Comparison of ENCODE assay signal across 1 cellular context in genomic region chr11:111309516-111309915, GRCh38.
A peak's percentile ranks its signal among the peaks of the same experiment; 100 is the strongest.
TF ChIP-seq lines count a peak whose summit lies in the region.

No MANE protein-coding gene starts in this region.

TF ChIP-seq in HepG2, 621 proteins besides CTCF, POLR2A, EP300 and RAD21 (continued from another document and continues in another):
- TF ChIP-seq AHDC1 (CRISPR knock-in tag; IDR thresholded peaks at IDR 0.05; ENCODE audit: borderline replicate concordance): peak; percentile 42; the same call in 1 of the 2 replicates
- TF ChIP-seq USF2 (IDR thresholded peaks at IDR 0.05; ENCODE audit: low read depth, low read length): no peak
- TF ChIP-seq USF2 (CRISPR knock-in tag; IDR thresholded peaks at IDR 0.05; ENCODE audit: borderline replicate concordance): no peak
- TF ChIP-seq, protein P1, sequence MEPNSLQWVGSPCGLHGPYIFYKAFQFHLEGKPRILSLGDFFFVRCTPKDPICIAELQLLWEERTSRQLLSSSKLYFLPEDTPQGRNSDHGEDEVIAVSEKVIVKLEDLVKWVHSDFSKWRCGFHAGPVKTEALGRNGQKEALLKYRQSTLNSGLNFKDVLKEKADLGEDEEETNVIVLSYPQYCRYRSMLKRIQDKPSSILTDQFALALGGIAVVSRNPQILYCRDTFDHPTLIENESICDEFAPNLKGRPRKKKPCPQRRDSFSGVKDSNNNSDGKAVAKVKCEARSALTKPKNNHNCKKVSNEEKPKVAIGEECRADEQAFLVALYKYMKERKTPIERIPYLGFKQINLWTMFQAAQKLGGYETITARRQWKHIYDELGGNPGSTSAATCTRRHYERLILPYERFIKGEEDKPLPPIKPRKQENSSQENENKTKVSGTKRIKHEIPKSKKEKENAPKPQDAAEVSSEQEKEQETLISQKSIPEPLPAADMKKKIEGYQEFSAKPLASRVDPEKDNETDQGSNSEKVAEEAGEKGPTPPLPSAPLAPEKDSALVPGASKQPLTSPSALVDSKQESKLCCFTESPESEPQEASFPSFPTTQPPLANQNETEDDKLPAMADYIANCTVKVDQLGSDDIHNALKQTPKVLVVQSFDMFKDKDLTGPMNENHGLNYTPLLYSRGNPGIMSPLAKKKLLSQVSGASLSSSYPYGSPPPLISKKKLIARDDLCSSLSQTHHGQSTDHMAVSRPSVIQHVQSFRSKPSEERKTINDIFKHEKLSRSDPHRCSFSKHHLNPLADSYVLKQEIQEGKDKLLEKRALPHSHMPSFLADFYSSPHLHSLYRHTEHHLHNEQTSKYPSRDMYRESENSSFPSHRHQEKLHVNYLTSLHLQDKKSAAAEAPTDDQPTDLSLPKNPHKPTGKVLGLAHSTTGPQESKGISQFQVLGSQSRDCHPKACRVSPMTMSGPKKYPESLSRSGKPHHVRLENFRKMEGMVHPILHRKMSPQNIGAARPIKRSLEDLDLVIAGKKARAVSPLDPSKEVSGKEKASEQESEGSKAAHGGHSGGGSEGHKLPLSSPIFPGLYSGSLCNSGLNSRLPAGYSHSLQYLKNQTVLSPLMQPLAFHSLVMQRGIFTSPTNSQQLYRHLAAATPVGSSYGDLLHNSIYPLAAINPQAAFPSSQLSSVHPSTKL (CRISPR knock-in tag; IDR thresholded peaks at IDR 0.05): peak; percentile 56
- TF ChIP-seq, protein P2, sequence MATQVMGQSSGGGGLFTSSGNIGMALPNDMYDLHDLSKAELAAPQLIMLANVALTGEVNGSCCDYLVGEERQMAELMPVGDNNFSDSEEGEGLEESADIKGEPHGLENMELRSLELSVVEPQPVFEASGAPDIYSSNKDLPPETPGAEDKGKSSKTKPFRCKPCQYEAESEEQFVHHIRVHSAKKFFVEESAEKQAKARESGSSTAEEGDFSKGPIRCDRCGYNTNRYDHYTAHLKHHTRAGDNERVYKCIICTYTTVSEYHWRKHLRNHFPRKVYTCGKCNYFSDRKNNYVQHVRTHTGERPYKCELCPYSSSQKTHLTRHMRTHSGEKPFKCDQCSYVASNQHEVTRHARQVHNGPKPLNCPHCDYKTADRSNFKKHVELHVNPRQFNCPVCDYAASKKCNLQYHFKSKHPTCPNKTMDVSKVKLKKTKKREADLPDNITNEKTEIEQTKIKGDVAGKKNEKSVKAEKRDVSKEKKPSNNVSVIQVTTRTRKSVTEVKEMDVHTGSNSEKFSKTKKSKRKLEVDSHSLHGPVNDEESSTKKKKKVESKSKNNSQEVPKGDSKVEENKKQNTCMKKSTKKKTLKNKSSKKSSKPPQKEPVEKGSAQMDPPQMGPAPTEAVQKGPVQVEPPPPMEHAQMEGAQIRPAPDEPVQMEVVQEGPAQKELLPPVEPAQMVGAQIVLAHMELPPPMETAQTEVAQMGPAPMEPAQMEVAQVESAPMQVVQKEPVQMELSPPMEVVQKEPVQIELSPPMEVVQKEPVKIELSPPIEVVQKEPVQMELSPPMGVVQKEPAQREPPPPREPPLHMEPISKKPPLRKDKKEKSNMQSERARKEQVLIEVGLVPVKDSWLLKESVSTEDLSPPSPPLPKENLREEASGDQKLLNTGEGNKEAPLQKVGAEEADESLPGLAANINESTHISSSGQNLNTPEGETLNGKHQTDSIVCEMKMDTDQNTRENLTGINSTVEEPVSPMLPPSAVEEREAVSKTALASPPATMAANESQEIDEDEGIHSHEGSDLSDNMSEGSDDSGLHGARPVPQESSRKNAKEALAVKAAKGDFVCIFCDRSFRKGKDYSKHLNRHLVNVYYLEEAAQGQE (IDR thresholded peaks at IDR 0.05; ENCODE audit: borderline replicate concordance in 1 of 2, low read depth in 1 of 2, low read length in 2 of 2): no peak
- TF ChIP-seq ZNF552 (CRISPR knock-in tag; IDR thresholded peaks at IDR 0.05; ENCODE audit: borderline replicate concordance): no peak
- TF ChIP-seq ZNF407 (CRISPR knock-in tag; IDR thresholded peaks at IDR 0.05; ENCODE audit: not compliant biosample characterization): no peak
- no peak for TF ChIP-seq ZNF101 (CRISPR knock-in tag; IDR thresholded peaks at IDR 0.05; ENCODE audit: borderline replicate concordance, low read depth)
- no peak for TF ChIP-seq ZNF281 (CRISPR knock-in tag; IDR thresholded peaks at IDR 0.05; ENCODE audit: borderline replicate concordance)
- 0 out of 2 replicates have a peak, but pooled peaks have one; percentile 26 for TF ChIP-seq NR2F6 (IDR thresholded peaks at IDR 0.05)
- TF ChIP-seq NR2F6 (CRISPR knock-in tag; IDR thresholded peaks at IDR 0.05): no peak
- peak; percentile 62 for TF ChIP-seq ONECUT2 (CRISPR knock-in tag; IDR thresholded peaks at IDR 0.05)
- no peak for TF ChIP-seq THAP9 (CRISPR knock-in tag; IDR thresholded peaks at IDR 0.05; ENCODE audit: borderline replicate concordance)
- 0 out of 2 replicates have a peak, but pooled peaks have one; percentile 26 for TF ChIP-seq JUN (CRISPR knock-in tag; IDR thresholded peaks at IDR 0.05)
- TF ChIP-seq TBX3 (IDR thresholded peaks at IDR 0.05; ENCODE audit: borderline replicate concordance): peak; percentile 49; the same call in 1 of the 2 replicates
